Comparison of ENCODE assay signal across 11 cellular contexts in the genomic region with DNA sequence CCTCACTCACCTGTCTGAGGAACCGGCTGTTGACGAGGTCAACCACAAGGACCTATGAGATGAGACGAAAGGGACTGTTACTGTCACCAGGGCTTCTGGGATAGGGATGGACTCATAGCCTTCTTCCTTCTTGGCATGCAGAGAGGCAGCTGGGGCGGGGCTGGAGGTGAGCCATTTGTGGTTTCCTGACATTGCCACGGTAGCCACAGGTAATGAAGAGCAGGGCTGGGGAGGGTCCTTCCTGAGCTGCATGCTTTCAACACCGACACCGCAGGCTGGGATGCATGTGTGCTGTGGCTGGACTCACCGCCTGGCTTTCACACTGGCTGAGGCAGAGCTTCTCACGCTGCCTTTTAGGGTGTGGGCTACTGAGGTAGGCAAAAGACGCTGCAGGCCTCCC. TPM values are rescaled to one million over a fixed set of nuclear protein-coding genes. Genes with fewer than 3 reads are reported as not detected.
DNase-seq lines count a peak whose midpoint lies in the region; ATAC-seq and TF ChIP-seq lines count a peak whose summit lies in the region.
"Had no signal": no experiment of that assay in that cellular context is flagged by ENCODE, and none has a peak within 500 bp of the region (broad histone marks: within the 10 kb centered on the region; RNA-seq: fewer than 3 reads in every experiment).

No MANE protein-coding gene starts in this region.

- H3K27ac Mint-ChIP-seq in activated naive CD4-positive, alpha-beta T cell treated with anti-CD3 and anti-CD28 coated beads, Interleukin-2, amount 10 ng/mL, durations not matched to agents 7 days and 5 days = no peak overlapping the region
- peak overlapping the region; percentile 25 for H3K27ac Mint-ChIP-seq in neural progenitor cell

- DNase-seq in GM10248 (ENCODE audit: extremely low spot score) (peak; percentile 5), NCI-H2029 treated with DMSO at 0.1 percent for 48 hours (lab: John Stamatoyannopoulos, UW) (peak; percentile 54), neural progenitor cell (ENCODE audit: low spot score) (no peak), AG08396 (ENCODE audit: low spot score) (no peak)
- DNase-seq in activated naive CD4-positive, alpha-beta T cell treated with anti-CD3 and anti-CD28 coated beads, Interleukin-2, amount 10 ng/mL, durations not matched to agents 7 days and 5 days = peak; percentile 31
- DNase-seq: dermis blood vessel endothelial cell had no signal

- POLR2A ChIA-PET in GM10248 (lab: Yijun Ruan, JAX) = interaction anchor here (0.6 kb wide), 1 partner anchor 59 kb away, joined by 4 read pairs; no protein-coding TSS in a partner anchor

- H3K4me3 ChIP-seq in neural progenitor cell = no peak overlapping the region
- H3K4me3 ChIP-seq: skin epidermis had no signal

- H3K27me3 Mint-ChIP-seq in activated naive CD4-positive, alpha-beta T cell treated with anti-CD3 and anti-CD28 coated beads, Interleukin-2, amount 10 ng/mL, durations not matched to agents 7 days and 5 days = peaks cover 42% of the 10 kb centered on the region
- H3K27me3 Mint-ChIP-seq in neural progenitor cell (ENCODE audit: insufficient read depth, low read depth) = peaks cover 4% of the 10 kb centered on the region

- H3K4me2 ChIP-seq in neural progenitor cell = no peak overlapping the region

- H3F3A ChIP-seq in neural progenitor cell (ENCODE audit: low read depth) = no peaks in the 10 kb centered on the region

- no peaks in the 10 kb centered on the region for H3K79me2 ChIP-seq in neural progenitor cell (ENCODE audit: low read depth)

- no peaks in the 10 kb centered on the region for H3K9me3 ChIP-seq in neural progenitor cell (ENCODE audit: low read depth)

- H3K27ac ChIP-seq in neural progenitor cell = no peak overlapping the region
- H3K27ac ChIP-seq: HL-60, skin epidermis had no signal

- H3K4me1 Mint-ChIP-seq in activated naive CD4-positive, alpha-beta T cell treated with anti-CD3 and anti-CD28 coated beads, Interleukin-2, amount 10 ng/mL, durations not matched to agents 7 days and 5 days = peaks cover 7% of the 10 kb centered on the region
- peaks cover 21% of the 10 kb centered on the region for H3K4me1 Mint-ChIP-seq in neural progenitor cell

- CTCF ChIA-PET in GM10248 (lab: Yijun Ruan, JAX) = interaction anchor here (1.2 to 3.3 kb wide), 2 partner anchors 8 to 128 kb away, joined by 3 to 12 read pairs; no protein-coding TSS in a partner anchor
- CTCF ChIA-PET in activated naive CD4-positive, alpha-beta T cell treated with anti-CD3 and anti-CD28 coated beads, Interleukin-2, amount 10 ng/mL, durations not matched to agents 7 days and 5 days (lab: Charles Lee) = no interaction called here

- H3K4me1 ChIP-seq in neural progenitor cell = no peaks in the 10 kb centered on the region

- H4K20me1 ChIP-seq in neural progenitor cell (ENCODE audit: low read depth) = no peaks in the 10 kb centered on the region

- H2AFZ ChIP-seq in neural progenitor cell (replicated peaks) = no peak overlapping the region

- H3K36me3 Mint-ChIP-seq in activated naive CD4-positive, alpha-beta T cell treated with anti-CD3 and anti-CD28 coated beads, Interleukin-2, amount 10 ng/mL, durations not matched to agents 7 days and 5 days = no peaks in the 10 kb centered on the region
- H3K36me3 Mint-ChIP-seq in neural progenitor cell = peaks cover 18% of the 10 kb centered on the region

- H3K9me3 Mint-ChIP-seq in activated naive CD4-positive, alpha-beta T cell treated with anti-CD3 and anti-CD28 coated beads, Interleukin-2, amount 10 ng/mL, durations not matched to agents 7 days and 5 days = no peaks in the 10 kb centered on the region
- no peaks in the 10 kb centered on the region for H3K9me3 Mint-ChIP-seq in neural progenitor cell

- TF ChIP-seq CTCF in GM10248 (IDR thresholded peaks at IDR 0.05; ENCODE audit: control extremely low read depth, extremely low read depth, low read depth, missing control alignments) (no peak), neural progenitor cell (IDR thresholded peaks at IDR 0.05) (no peak)

- H3K9ac ChIP-seq in neural progenitor cell = no peak overlapping the region

- no peak for ATAC-seq in GM21737 (IDR thresholded peaks at IDR 0.05; ENCODE audit: unreplicated experiment)
- ATAC-seq in HG03520 (IDR thresholded peaks at IDR 0.05; ENCODE audit: unreplicated experiment) = no peak
- ATAC-seq in HG02970 (IDR thresholded peaks at IDR 0.05; ENCODE audit: low FRiP score, unreplicated experiment) = no peak

- H3K27me3 ChIP-seq in neural progenitor cell = no peaks in the 10 kb centered on the region

- no peak overlapping the region for H3K4me3 Mint-ChIP-seq in activated naive CD4-positive, alpha-beta T cell treated with anti-CD3 and anti-CD28 coated beads, Interleukin-2, amount 10 ng/mL, durations not matched to agents 7 days and 5 days
- no peak overlapping the region for H3K4me3 Mint-ChIP-seq in neural progenitor cell

- H3K36me3 ChIP-seq in neural progenitor cell = no peaks in the 10 kb centered on the region

RNA-seq across cellular contexts. Expression of gene MKRN1, which starts 46.4 kb away (rescaled TPM):
- 89.4 and 121 TPM in 2 replicates for total RNA-seq in neural progenitor cell (ENCODE audit: low replicate concordance)

Comparison
In these comparisons a context has a peak if more than half of its experiments do, and no peak if none do; other contexts are left out.
1. DNase-seq: peak in GM10248 (single experiment), NCI-H2029 treated with DMSO at 0.1 percent for 48 hours (single experiment) and activated naive CD4-positive, alpha-beta T cell treated with anti-CD3 and anti-CD28 coated beads, Interleukin-2, amount 10 ng/mL, durations not matched to agents 7 days and 5 days (single experiment); none in neural progenitor cell (single experiment) and AG08396 (single experiment).